In the genomic region with DNA sequence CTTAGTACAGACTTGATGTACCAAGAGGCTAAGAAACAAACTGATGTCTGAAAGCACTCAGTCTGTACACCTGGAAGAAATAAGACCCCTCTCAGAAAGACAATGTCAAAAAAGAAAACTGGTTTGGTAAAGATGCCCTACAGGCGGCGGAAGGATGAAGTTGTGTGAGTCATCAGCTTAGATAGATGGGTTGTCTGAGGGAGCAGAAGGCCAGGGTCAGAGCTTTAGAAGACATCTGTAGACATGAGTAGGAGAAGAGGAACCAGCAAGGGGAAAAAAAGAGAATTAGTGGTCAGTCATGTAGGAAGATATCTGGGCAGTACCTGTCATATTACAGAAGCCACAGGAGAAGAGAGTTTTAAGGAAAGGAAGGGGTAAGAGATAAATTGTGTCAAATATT, we compare ENCODE assay signal across 29 cellular contexts. TPM values are rescaled to one million over a fixed set of nuclear protein-coding genes. Genes with fewer than 3 reads are reported as not detected.
"Had no signal": no experiment of that assay in that cellular context is flagged by ENCODE, and none has a peak within 500 bp of the region (broad histone marks: within the 10 kb centered on the region; RNA-seq: fewer than 3 reads in every experiment).

No MANE protein-coding gene starts in this region.

- H3K9ac ChIP-seq: neural progenitor cell, parathyroid adenoma had no signal

- H3K4me2 ChIP-seq: hepatocyte, neural progenitor cell had no signal

- H3K4me3 Mint-ChIP-seq: endodermal cell; naive thymus-derived CD4-positive, alpha-beta T cell; nephron; neural progenitor cell; stimulated activated naive CD8-positive, alpha-beta T cell treated with anti-CD3 and anti-CD28 coated beads, Interleukin-15, amount 100 ng/mL, for 72 hours had no signal

- H3K4me1 ChIP-seq: parathyroid adenoma had no signal

- H3K9me3 ChIP-seq: esophagus muscularis mucosa, gastroesophageal sphincter, heart left ventricle, right lobe of liver, suprapubic skin had no signal

- DNase-seq: dorsolateral prefrontal cortex; effector CD4-positive, alpha-beta T cell; endodermal cell; foreskin keratinocyte; heart left ventricle; kidney; mesendoderm; midbrain; naive thymus-derived CD4-positive, alpha-beta T cell; right lobe of liver; small intestine; stimulated activated CD4-positive, alpha-beta T cell treated with anti-CD3 and anti-CD28 coated beads, Interleukin-12 subunit alpha, Interleukin-12 subunit beta, amount 100 ng/mL, for 4 hours; stimulated activated CD4-positive, alpha-beta T cell treated with anti-CD3 and anti-CD28 coated beads, Interleukin-1b, Interleukin-23, amount 100 ng/mL, for 48 hours; stimulated activated CD4-positive, alpha-beta T cell treated with anti-CD3 and anti-CD28 coated beads, Interleukin-4, amount 100 ng/mL, for 1 hour; stimulated activated CD8-positive, alpha-beta memory T cell treated with anti-CD3 and anti-CD28 coated beads, Interleukin-4, amount 100 ng/mL, for 48 hours; stimulated activated naive CD4-positive, alpha-beta T cell; stimulated activated naive CD8-positive, alpha-beta T cell treated with anti-CD3 and anti-CD28 coated beads, Interleukin-15, amount 100 ng/mL, for 72 hours; trophoblast cell had no signal

- ATAC-seq: foreskin keratinocyte; gastroesophageal sphincter; heart left ventricle; left lobe of liver; naive thymus-derived CD4-positive, alpha-beta T cell; right lobe of liver; stimulated activated naive CD8-positive, alpha-beta T cell treated with anti-CD3 and anti-CD28 coated beads, Interleukin-15, amount 100 ng/mL, for 72 hours had no signal

- H3K27me3 ChIP-seq: foreskin keratinocyte, gastroesophageal sphincter, hepatocyte, neural progenitor cell, right lobe of liver, suprapubic skin had no signal

- H3K36me3 Mint-ChIP-seq: naive thymus-derived CD4-positive, alpha-beta T cell; neural progenitor cell had no signal

- H3K4me3 ChIP-seq: dorsolateral prefrontal cortex, esophagus muscularis mucosa, gastroesophageal sphincter, heart left ventricle, hepatocyte, lung, neural progenitor cell, right lobe of liver, suprapubic skin had no signal

- H2AFZ ChIP-seq: hepatocyte, neural progenitor cell, parathyroid adenoma had no signal

- H3K4me1 Mint-ChIP-seq: naive thymus-derived CD4-positive, alpha-beta T cell; stimulated activated naive CD8-positive, alpha-beta T cell treated with anti-CD3 and anti-CD28 coated beads, Interleukin-15, amount 100 ng/mL, for 72 hours had no signal

- H3K9me3 Mint-ChIP-seq: naive thymus-derived CD4-positive, alpha-beta T cell; neural progenitor cell; stimulated activated naive CD8-positive, alpha-beta T cell treated with anti-CD3 and anti-CD28 coated beads, Interleukin-15, amount 100 ng/mL, for 72 hours had no signal

- H3K27ac ChIP-seq: dorsolateral prefrontal cortex, esophagus muscularis mucosa, foreskin keratinocyte, gastroesophageal sphincter, heart left ventricle, hepatocyte, neural progenitor cell, parathyroid adenoma, suprapubic skin had no signal

- H3K27me3 Mint-ChIP-seq: progenitor cell of endocrine pancreas had no signal

- H3K36me3 ChIP-seq: esophagus muscularis mucosa, gastroesophageal sphincter, heart left ventricle, neural progenitor cell, right lobe of liver, suprapubic skin had no signal

- FAIRE-seq: colon, kidney, small intestine had no signal

- H3K79me2 ChIP-seq: hepatocyte, parathyroid adenoma had no signal

- H3K27ac Mint-ChIP-seq: endodermal cell; naive thymus-derived CD4-positive, alpha-beta T cell; neural progenitor cell; progenitor cell of endocrine pancreas; stimulated activated naive CD8-positive, alpha-beta T cell treated with anti-CD3 and anti-CD28 coated beads, Interleukin-15, amount 100 ng/mL, for 72 hours had no signal

RNA-seq across cellular contexts. Expression of a gene that starts 8.3 kb away (rescaled TPM):
- total RNA-seq: naive thymus-derived CD4-positive, alpha-beta T cell had no signal
- polyA plus RNA-seq: naive thymus-derived CD4-positive, alpha-beta T cell had no signal
